Comparison of ENCODE assay signal across 8 cellular contexts in the genomic region with DNA sequence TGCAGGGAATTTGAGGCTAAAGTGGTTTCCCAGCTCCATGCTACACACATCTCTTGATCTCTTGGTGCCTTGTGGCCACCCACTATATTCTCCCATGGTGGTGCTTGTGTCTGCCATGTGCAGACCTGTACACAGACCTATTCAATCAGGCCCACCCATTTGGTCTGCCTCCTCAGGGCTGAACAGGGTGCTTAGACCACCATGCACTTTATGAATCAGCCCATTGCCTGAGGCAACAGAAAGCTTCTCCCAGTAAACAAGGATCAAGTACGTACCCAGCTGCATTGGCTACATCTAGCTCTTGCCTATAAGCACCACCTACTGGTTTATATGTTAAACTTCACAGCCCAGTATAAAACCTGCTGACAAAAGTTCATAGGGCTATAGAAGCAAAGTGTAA.
DNase-seq lines count a peak whose midpoint lies in the region; ATAC-seq and TF ChIP-seq lines count a peak whose summit lies in the region.

No MANE protein-coding gene starts in this region.

- no peak overlapping the region for H3K27ac ChIP-seq in stomach

- H3K36me3 Mint-ChIP-seq in nephron progenitor cell (ENCODE audit: low read depth): no peaks in the 10 kb centered on the region

- H3K36me3 ChIP-seq in GM06990 (ENCODE audit: control insufficient read depth, insufficient read depth, low read length) (no peaks in the 10 kb centered on the region), stomach (no peaks in the 10 kb centered on the region)

- H3K4me3 Mint-ChIP-seq in nephron progenitor cell: no peak overlapping the region

- no peaks in the 10 kb centered on the region for H3K4me1 ChIP-seq in stomach

- TF ChIP-seq EP300 in stomach (IDR thresholded peaks at IDR 0.05): no peak

- H3K27ac Mint-ChIP-seq in nephron progenitor cell: no peak overlapping the region

- H3K27me3 ChIP-seq in GM06990 (replicated peaks; ENCODE audit: control insufficient read depth, insufficient read depth, low read length) (no peaks in the 10 kb centered on the region), stomach (no peaks in the 10 kb centered on the region)

- TF ChIP-seq CTCF in GM06990 (IDR thresholded peaks at IDR 0.05; ENCODE audit: insufficient read depth, low read length, poor library complexity, severe bottlenecking): peak; percentile 21
- TF ChIP-seq CTCF in cardiac fibroblast (IDR thresholded peaks at IDR 0.05; ENCODE audit: low read depth, low read length): peak; percentile 43
- TF ChIP-seq CTCF in nephron progenitor cell (IDR thresholded peaks at IDR 0.05): peak; percentile 48
- TF ChIP-seq CTCF in stomach (IDR thresholded peaks at IDR 0.05): no peak

- intact Hi-C loops in stomach (cut with DNase I; ENCODE audit: low total_unique reads): no loop called here

- no peak overlapping the region for H3K4me3 ChIP-seq in GM06990 (replicated peaks; ENCODE audit: low read depth, low read length)
- H3K4me3 ChIP-seq in cardiac fibroblast (replicated peaks in 1 of 2; ENCODE audit: low read depth in 2 of 2, low read length in 2 of 2): no peak overlapping the region
- no peak overlapping the region for H3K4me3 ChIP-seq in stomach

- 3 to 20% (median 14%) methylated on average over 1 of the region's 1 CpG for WGBS in stomach, 5 donors

- no peaks in the 10 kb centered on the region for H3K4me1 Mint-ChIP-seq in nephron progenitor cell

- TF ChIP-seq POLR2A in stomach (IDR thresholded peaks at IDR 0.05): no peak

- peaks cover 5% of the 10 kb centered on the region for H3K9me3 Mint-ChIP-seq in nephron progenitor cell

- peaks cover 6% of the 10 kb centered on the region for H3K27me3 Mint-ChIP-seq in nephron progenitor cell (ENCODE audit: low read depth, poor library complexity)

- no peaks in the 10 kb centered on the region for H3K9me3 ChIP-seq in stomach

- ATAC-seq in HG03521 (IDR thresholded peaks at IDR 0.05; ENCODE audit: unreplicated experiment): no peak

- no peak for DNase-seq in GM06990 (ENCODE audit: extremely low read depth, insufficient read length)
- DNase-seq in NCI-H146 treated with DMSO at 0.1 percent for 48 hours (lab: John Stamatoyannopoulos, UW; ENCODE audit: unreplicated experiment): peak; percentile 45
- DNase-seq in cardiac fibroblast (ENCODE audit: low read depth in 2 of 2): peak; percentile 66 to 68
- DNase-seq in nephron progenitor cell: peak; percentile 3
- DNase-seq in effector CD4-positive, alpha-beta T cell: no peak
- no peak for DNase-seq in dermis blood vessel endothelial cell
- no peak for DNase-seq in stomach

Comparison
In these comparisons a context has a peak if more than half of its experiments do, and no peak if none do; other contexts are left out.
1. DNase-seq: peak in NCI-H146 treated with DMSO at 0.1 percent for 48 hours (single experiment), cardiac fibroblast (2 of 2) and nephron progenitor cell (single experiment); none in GM06990 (single experiment), effector CD4-positive, alpha-beta T cell (single experiment), dermis blood vessel endothelial cell (single experiment) and stomach (single experiment).
2. CTCF ChIP-seq: peak in GM06990 (single experiment), cardiac fibroblast (single experiment) and nephron progenitor cell (single experiment); none in stomach (0 of 7).